ENCODE assay signal across 1 cellular context in the genomic region with DNA sequence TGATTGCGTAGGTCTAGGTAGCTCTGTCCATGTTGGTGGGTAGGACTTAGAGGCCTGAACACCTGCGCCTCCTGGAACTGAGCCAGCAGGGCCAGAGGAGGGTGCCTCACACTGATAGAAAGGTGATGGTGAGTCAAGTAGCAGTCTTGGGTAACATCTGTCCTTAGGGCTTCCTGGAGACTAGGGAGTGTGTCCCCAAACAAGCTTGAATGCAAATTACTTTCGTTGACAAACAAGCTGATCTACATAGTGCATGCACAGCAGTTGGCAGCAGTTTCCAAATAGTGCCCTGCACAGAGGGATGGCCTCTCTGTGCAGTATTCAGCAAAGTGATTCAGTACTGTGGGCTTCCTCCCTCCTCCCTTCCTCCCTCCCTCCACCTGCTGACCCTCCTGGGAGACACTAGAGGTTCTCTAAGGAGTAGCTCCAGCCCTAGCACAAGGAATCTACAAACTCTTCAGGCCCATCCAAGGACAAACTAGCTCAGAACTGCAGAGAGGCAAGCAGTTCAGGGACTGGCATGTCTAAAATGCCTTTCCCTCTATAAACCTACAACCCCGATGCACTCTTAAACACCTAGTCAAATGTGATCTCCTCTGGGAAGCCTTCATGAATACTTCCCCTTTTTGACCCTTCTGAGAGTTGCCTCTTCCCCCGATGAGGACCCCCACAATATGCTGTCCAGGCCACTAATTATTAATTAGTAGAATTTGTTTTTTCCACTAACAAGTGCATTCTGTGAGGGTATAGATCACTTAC.
TF ChIP-seq lines count a peak whose summit lies in the region.

No MANE protein-coding gene starts in this region.

TF ChIP-seq in GM23338, 12 proteins besides CTCF, POLR2A, EP300 and RAD21 (continued from another document):
- TF ChIP-seq, protein P1, sequence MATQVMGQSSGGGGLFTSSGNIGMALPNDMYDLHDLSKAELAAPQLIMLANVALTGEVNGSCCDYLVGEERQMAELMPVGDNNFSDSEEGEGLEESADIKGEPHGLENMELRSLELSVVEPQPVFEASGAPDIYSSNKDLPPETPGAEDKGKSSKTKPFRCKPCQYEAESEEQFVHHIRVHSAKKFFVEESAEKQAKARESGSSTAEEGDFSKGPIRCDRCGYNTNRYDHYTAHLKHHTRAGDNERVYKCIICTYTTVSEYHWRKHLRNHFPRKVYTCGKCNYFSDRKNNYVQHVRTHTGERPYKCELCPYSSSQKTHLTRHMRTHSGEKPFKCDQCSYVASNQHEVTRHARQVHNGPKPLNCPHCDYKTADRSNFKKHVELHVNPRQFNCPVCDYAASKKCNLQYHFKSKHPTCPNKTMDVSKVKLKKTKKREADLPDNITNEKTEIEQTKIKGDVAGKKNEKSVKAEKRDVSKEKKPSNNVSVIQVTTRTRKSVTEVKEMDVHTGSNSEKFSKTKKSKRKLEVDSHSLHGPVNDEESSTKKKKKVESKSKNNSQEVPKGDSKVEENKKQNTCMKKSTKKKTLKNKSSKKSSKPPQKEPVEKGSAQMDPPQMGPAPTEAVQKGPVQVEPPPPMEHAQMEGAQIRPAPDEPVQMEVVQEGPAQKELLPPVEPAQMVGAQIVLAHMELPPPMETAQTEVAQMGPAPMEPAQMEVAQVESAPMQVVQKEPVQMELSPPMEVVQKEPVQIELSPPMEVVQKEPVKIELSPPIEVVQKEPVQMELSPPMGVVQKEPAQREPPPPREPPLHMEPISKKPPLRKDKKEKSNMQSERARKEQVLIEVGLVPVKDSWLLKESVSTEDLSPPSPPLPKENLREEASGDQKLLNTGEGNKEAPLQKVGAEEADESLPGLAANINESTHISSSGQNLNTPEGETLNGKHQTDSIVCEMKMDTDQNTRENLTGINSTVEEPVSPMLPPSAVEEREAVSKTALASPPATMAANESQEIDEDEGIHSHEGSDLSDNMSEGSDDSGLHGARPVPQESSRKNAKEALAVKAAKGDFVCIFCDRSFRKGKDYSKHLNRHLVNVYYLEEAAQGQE (IDR thresholded peaks at IDR 0.05; ENCODE audit: unreplicated experiment) = no peak
- TF ChIP-seq NANOG (IDR thresholded peaks at IDR 0.05; ENCODE audit: borderline replicate concordance) (no peak), ZNF331 (CRISPR knock-in tag; IDR thresholded peaks at IDR 0.05; ENCODE audit: low read depth) (no peak), STAT1 (IDR thresholded peaks at IDR 0.05; ENCODE audit: unreplicated experiment) (no peak), POLR2AphosphoS5 (IDR thresholded peaks at IDR 0.05; ENCODE audit: low read depth) (no peak), EZH2 (IDR thresholded peaks at IDR 0.05; ENCODE audit: low read depth, unreplicated experiment) (no peak), ZNF114 (CRISPR knock-in tag; IDR thresholded peaks at IDR 0.05) (no peak), CREB1 (CRISPR knock-in tag; IDR thresholded peaks at IDR 0.05; ENCODE audit: low read depth) (no peak), ETS1 (IDR thresholded peaks at IDR 0.05) (no peak), EZH2phosphoT487 (IDR thresholded peaks at IDR 0.05; ENCODE audit: unreplicated experiment) (no peak)
